1 cellular context compared by ENCODE assay signal in the genomic region with DNA sequence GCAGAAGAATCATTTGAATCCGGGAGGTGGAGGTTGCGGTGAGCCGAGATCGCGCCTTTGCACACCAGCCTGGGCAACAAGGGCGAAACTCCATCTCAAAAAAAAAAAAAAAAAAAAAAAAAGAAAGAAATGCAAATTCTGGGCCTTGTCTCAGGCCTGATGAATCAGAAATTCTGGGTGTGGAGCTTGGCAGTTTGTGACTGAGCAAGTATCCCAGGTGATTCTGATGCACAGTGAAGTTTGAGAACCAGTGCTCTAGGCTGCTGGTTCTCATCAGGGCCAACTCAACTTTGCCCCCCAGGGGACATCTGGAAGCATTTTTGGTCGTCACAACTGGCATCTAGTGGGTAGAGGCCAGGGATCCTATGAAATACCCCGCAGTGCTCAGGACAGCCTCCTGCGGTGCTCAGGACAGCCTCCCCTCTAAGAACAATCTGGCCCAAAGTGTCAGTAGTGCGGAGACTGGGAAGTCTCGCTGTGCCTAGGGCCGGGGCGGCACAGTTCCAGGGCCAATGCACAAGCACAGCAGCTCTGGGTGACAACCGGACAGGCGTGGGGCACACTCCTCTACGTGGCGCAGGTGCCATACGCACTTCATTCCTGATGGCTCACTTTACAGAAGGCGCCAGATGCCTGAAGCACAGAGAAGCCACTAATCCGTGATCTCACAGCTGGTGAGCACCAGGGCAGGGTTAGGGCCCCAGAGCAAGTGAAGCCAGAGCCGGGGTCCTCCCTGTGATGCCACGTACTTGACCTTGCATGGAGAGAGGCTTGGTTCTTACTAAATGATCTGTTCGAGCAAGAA.
TF ChIP-seq lines count a peak whose summit lies in the region.

No MANE protein-coding gene starts in this region.

TF ChIP-seq in GM23338, 12 proteins besides CTCF, POLR2A, EP300 and RAD21 (continued from another document):
- TF ChIP-seq, protein P1, sequence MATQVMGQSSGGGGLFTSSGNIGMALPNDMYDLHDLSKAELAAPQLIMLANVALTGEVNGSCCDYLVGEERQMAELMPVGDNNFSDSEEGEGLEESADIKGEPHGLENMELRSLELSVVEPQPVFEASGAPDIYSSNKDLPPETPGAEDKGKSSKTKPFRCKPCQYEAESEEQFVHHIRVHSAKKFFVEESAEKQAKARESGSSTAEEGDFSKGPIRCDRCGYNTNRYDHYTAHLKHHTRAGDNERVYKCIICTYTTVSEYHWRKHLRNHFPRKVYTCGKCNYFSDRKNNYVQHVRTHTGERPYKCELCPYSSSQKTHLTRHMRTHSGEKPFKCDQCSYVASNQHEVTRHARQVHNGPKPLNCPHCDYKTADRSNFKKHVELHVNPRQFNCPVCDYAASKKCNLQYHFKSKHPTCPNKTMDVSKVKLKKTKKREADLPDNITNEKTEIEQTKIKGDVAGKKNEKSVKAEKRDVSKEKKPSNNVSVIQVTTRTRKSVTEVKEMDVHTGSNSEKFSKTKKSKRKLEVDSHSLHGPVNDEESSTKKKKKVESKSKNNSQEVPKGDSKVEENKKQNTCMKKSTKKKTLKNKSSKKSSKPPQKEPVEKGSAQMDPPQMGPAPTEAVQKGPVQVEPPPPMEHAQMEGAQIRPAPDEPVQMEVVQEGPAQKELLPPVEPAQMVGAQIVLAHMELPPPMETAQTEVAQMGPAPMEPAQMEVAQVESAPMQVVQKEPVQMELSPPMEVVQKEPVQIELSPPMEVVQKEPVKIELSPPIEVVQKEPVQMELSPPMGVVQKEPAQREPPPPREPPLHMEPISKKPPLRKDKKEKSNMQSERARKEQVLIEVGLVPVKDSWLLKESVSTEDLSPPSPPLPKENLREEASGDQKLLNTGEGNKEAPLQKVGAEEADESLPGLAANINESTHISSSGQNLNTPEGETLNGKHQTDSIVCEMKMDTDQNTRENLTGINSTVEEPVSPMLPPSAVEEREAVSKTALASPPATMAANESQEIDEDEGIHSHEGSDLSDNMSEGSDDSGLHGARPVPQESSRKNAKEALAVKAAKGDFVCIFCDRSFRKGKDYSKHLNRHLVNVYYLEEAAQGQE (IDR thresholded peaks at IDR 0.05; ENCODE audit: unreplicated experiment), result no peak
- no peak for TF ChIP-seq ZNF114 (CRISPR knock-in tag; IDR thresholded peaks at IDR 0.05)
- no peak for TF ChIP-seq EZH2phosphoT487 (IDR thresholded peaks at IDR 0.05; ENCODE audit: unreplicated experiment)
- no peak for TF ChIP-seq STAT1 (IDR thresholded peaks at IDR 0.05; ENCODE audit: unreplicated experiment)
- TF ChIP-seq, protein P2, sequence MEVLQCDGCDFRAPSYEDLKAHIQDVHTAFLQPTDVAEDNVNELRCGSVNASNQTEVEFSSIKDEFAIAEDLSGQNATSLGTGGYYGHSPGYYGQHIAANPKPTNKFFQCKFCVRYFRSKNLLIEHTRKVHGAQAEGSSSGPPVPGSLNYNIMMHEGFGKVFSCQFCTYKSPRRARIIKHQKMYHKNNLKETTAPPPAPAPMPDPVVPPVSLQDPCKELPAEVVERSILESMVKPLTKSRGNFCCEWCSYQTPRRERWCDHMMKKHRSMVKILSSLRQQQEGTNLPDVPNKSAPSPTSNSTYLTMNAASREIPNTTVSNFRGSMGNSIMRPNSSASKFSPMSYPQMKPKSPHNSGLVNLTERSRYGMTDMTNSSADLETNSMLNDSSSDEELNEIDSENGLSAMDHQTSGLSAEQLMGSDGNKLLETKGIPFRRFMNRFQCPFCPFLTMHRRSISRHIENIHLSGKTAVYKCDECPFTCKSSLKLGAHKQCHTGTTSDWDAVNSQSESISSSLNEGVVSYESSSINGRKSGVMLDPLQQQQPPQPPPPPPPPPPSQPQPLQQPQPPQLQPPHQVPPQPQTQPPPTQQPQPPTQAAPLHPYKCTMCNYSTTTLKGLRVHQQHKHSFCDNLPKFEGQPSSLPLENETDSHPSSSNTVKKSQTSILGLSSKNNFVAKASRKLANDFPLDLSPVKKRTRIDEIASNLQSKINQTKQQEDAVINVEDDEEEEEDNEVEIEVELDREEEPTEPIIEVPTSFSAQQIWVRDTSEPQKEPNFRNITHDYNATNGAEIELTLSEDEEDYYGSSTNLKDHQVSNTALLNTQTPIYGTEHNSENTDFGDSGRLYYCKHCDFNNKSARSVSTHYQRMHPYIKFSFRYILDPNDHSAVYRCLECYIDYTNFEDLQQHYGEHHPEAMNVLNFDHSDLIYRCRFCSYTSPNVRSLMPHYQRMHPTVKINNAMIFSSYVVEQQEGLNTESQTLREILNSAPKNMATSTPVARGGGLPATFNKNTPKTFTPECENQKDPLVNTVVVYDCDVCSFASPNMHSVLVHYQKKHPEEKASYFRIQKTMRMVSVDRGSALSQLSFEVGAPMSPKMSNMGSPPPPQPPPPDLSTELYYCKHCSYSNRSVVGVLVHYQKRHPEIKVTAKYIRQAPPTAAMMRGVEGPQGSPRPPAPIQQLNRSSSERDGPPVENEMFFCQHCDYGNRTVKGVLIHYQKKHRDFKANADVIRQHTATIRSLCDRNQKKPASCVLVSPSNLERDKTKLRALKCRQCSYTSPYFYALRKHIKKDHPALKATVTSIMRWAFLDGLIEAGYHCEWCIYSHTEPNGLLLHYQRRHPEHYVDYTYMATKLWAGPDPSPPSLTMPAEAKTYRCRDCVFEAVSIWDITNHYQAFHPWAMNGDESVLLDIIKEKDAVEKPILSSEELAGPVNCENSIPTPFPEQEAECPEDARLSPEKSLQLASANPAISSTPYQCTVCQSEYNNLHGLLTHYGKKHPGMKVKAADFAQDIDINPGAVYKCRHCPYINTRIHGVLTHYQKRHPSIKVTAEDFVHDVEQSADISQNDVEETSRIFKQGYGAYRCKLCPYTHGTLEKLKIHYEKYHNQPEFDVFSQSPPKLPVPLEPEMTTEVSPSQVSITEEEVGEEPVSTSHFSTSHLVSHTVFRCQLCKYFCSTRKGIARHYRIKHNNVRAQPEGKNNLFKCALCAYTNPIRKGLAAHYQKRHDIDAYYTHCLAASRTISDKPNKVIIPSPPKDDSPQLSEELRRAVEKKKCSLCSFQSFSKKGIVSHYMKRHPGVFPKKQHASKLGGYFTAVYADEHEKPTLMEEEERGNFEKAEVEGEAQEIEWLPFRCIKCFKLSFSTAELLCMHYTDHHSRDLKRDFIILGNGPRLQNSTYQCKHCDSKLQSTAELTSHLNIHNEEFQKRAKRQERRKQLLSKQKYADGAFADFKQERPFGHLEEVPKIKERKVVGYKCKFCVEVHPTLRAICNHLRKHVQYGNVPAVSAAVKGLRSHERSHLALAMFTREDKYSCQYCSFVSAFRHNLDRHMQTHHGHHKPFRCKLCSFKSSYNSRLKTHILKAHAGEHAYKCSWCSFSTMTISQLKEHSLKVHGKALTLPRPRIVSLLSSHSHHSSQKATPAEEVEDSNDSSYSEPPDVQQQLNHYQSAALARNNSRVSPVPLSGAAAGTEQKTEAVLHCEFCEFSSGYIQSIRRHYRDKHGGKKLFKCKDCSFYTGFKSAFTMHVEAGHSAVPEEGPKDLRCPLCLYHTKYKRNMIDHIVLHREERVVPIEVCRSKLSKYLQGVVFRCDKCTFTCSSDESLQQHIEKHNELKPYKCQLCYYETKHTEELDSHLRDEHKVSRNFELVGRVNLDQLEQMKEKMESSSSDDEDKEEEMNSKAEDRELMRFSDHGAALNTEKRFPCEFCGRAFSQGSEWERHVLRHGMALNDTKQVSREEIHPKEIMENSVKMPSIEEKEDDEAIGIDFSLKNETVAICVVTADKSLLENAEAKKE (CRISPR knock-in tag; IDR thresholded peaks at IDR 0.05), result no peak
- no peak for TF ChIP-seq POLR2AphosphoS5 (IDR thresholded peaks at IDR 0.05; ENCODE audit: low read depth)
